26 cellular contexts compared by ENCODE assay signal in the genomic region with DNA sequence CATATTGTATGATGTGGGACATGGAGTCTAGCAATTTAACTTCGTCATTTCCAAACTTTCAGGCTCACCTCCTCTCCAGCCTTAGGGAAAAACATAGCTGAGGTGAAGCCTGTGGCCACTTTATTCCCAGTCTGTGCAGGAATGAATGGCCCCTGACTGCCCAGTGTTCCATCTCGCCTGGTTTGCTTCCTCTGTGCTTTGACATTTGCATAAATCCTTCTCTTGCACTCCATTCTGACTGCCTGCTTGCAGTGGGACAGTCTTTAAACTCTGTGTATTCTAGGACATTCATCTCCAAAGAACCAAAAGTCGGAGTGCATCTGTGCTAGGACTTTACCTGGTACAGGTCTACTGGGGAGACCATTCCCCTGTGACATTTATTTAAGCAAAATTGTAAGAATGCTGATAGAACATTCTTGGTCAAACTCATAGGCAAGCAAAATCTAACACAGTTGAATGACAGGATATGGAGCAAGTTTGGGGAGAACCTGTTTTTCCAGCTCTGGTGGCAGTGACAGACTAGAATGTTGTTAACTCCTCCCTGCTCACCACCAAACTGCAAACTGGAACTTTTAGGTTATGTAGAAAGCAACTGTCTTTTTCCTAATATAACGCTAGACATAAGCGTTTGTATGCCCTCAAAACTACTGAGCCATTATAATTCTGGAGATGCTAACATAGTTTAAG. TPM values are rescaled to one million over a fixed set of nuclear protein-coding genes. Genes with fewer than 3 reads are reported as not detected.
DNase-seq lines count a peak whose midpoint lies in the region; ATAC-seq, FAIRE-seq and TF ChIP-seq lines count a peak whose summit lies in the region.
"Had no signal": no experiment of that assay in that cellular context is flagged by ENCODE, and none has a peak within 500 bp of the region (broad histone marks: within the 10 kb centered on the region; RNA-seq: fewer than 3 reads in every experiment).

No MANE protein-coding gene starts in this region.

- in situ Hi-C loops in T47D (cut with HindIII; ENCODE audit: low pct_unique_long_range_greater_than_20kb, low sequenced_read_pairs): no loop called here

- H3K36me3 ChIP-seq in breast epithelium (no peaks in the 10 kb centered on the region), bronchial epithelial cell (ENCODE audit: control insufficient read depth, insufficient read depth, low read length) (no peaks in the 10 kb centered on the region), left lung (no peaks in the 10 kb centered on the region), upper lobe of right lung (no peaks in the 10 kb centered on the region), uterus (no peaks in the 10 kb centered on the region)
- H3K36me3 ChIP-seq: adrenal gland had no signal

- H3K4me3 ChIP-seq in breast epithelium (no peak overlapping the region), bronchial epithelial cell (ENCODE audit: low read depth, low read length) (no peak overlapping the region), left lung (no peak overlapping the region), upper lobe of right lung (no peak overlapping the region), uterus (no peak overlapping the region)
- H3K4me3 ChIP-seq: adrenal gland had no signal

- peak; percentile 23 for FAIRE-seq in bronchial epithelial cell (lab: Jason Lieb, UNC)
- FAIRE-seq: colon, kidney, urothelium cell line had no signal

- no peak overlapping the region for H3K27ac ChIP-seq in breast epithelium
- no peak overlapping the region for H3K27ac ChIP-seq in left lung
- H3K27ac ChIP-seq in upper lobe of right lung: no peak overlapping the region
- no peak overlapping the region for H3K27ac ChIP-seq in uterus
- H3K27ac ChIP-seq: adrenal gland had no signal

- no peaks in the 10 kb centered on the region for H3K27me3 ChIP-seq in breast epithelium
- H3K27me3 ChIP-seq in bronchial epithelial cell (ENCODE audit: control insufficient read depth, insufficient read depth, low read length): no peaks in the 10 kb centered on the region
- H3K27me3 ChIP-seq in left lung: no peaks in the 10 kb centered on the region
- H3K27me3 ChIP-seq in upper lobe of right lung: no peaks in the 10 kb centered on the region
- no peaks in the 10 kb centered on the region for H3K27me3 ChIP-seq in uterus
- H3K27me3 ChIP-seq: adrenal gland, BE2C had no signal

- ATAC-seq in left lung (peak; percentile 70), upper lobe of right lung (peak; percentile 53)

- no peak for TF ChIP-seq POLR2A in breast epithelium (IDR thresholded peaks at IDR 0.05)
- no peak for TF ChIP-seq POLR2A in uterus (IDR thresholded peaks at IDR 0.05)

- H3K4me1 ChIP-seq in breast epithelium: no peaks in the 10 kb centered on the region
- no peaks in the 10 kb centered on the region for H3K4me1 ChIP-seq in left lung
- peaks cover 5% of the 10 kb centered on the region for H3K4me1 ChIP-seq in upper lobe of right lung
- no peaks in the 10 kb centered on the region for H3K4me1 ChIP-seq in uterus
- H3K4me1 ChIP-seq: adrenal gland had no signal

- intact Hi-C loops in breast epithelium (cut with DNase I; ENCODE audit: low total_unique reads): no loop called here
- intact Hi-C loops in left lung (cut with DNase I): no loop called here
- intact Hi-C loops in upper lobe of right lung (cut with DNase I): no loop called here
- intact Hi-C loops in uterus (cut with DNase I; ENCODE audit: low total_unique reads): no loop called here

- DNase-seq in T47D (ENCODE audit: low read depth in 1 of 2, low spot score in 1 of 2) (peak; percentile 28 to 94), breast epithelium (ENCODE audit: low spot score in 2 of 2) (no peak), bronchial epithelial cell (ENCODE audit: low read depth) (peak; percentile 71), left lung (no peak), upper lobe of right lung (no peak), epidermal melanocyte (ENCODE audit: insufficient read length, low spot score) (no peak), uterus (no peak), SHP77 (lab: John Stamatoyannopoulos, UW) (no peak)
- DNase-seq: activated CD4-positive, alpha-beta T cell treated with anti-CD3 and anti-CD28 coated beads, Interleukin-2, amount 10 ng/mL, durations not matched to agents 7 days and 5 days; activated naive CD4-positive, alpha-beta T cell; activated T-cell treated with anti-CD3 and anti-CD28 coated beads, Interleukin-2, amount 50 U/mL, for 48 hours; adrenal gland; BE2C; COR-L47; effector memory CD4-positive, alpha-beta T cell; kidney; NCI-H1436 treated with DMSO at 0.1 percent for 48 hours; NCI-H524 treated with DMSO at 0.1 percent for 48 hours; SK-N-SH; stimulated activated CD8-positive, alpha-beta memory T cell treated with anti-CD3 and anti-CD28 coated beads, Interleukin-4, amount 100 ng/mL, for 48 hours had no signal

- H3K9me3 ChIP-seq in breast epithelium (no peaks in the 10 kb centered on the region), left lung (no peaks in the 10 kb centered on the region), upper lobe of right lung (no peaks in the 10 kb centered on the region), uterus (no peaks in the 10 kb centered on the region)
- H3K9me3 ChIP-seq: adrenal gland, BE2C, SK-N-SH had no signal

- TF ChIP-seq CTCF in breast epithelium (IDR thresholded peaks at IDR 0.05) (no peak), bronchial epithelial cell (IDR thresholded peaks at IDR 0.05; ENCODE audit: insufficient read depth, low read length, severe bottlenecking) (no peak), left lung (IDR thresholded peaks at IDR 0.05) (no peak), upper lobe of right lung (IDR thresholded peaks at IDR 0.05) (no peak), uterus (IDR thresholded peaks at IDR 0.05) (no peak)

RNA-seq across cellular contexts. Expression of a gene that starts 22.1 kb away (rescaled TPM):
- 10 to 100 TPM; 34.1 to 81.5 (median 80.6) TPM for total RNA-seq in breast epithelium
- 99.9 and 120 TPM in 2 replicates for total RNA-seq in bronchial epithelial cell
- 10 to 100 TPM; 76.6 to 80.5 TPM for total RNA-seq in left lung
- total RNA-seq in upper lobe of right lung: 45.6 TPM
- 10 to 100 TPM; 15.3 to 57.8 (median 25.0) TPM for total RNA-seq in uterus

RNA-seq across cellular contexts. Expression of a gene that starts 50.4 kb away (rescaled TPM):
- total RNA-seq in breast epithelium (not detected), bronchial epithelial cell (not detected in 2 replicates), left lung (not detected), upper lobe of right lung (not detected), uterus (not detected)
- total RNA-seq: A673; activated CD4-positive, alpha-beta T cell treated with anti-CD3 and anti-CD28 coated beads, Interleukin-2, amount 10 ng/mL, durations not matched to agents 7 days and 5 days; kidney; lung microvascular endothelial cell; pulmonary artery endothelial cell; T-helper 2 cell treated with Interferon-gamma antibody and Interleukin-4, amounts not matched to agents 100 ng/mL and 5 ng/mL, for 36 hours had no signal

Comparison
In these comparisons a context has a peak if more than half of its experiments do, and no peak if none do; other contexts are left out.
1. DNase-seq: peak in T47D (2 of 2) and bronchial epithelial cell (single experiment); none in breast epithelium (0 of 2), left lung (0 of 2), upper lobe of right lung (single experiment), epidermal melanocyte (single experiment), uterus (0 of 2) and SHP77 (0 of 2).